In genomic region chr2:154455201-154455600, GRCh38 we compare ENCODE assay signal across 18 cellular contexts.
DNase-seq lines count a peak whose midpoint lies in the region; ATAC-seq, FAIRE-seq and TF ChIP-seq lines count a peak whose summit lies in the region.
"Had no signal": no experiment of that assay in that cellular context is flagged by ENCODE, and none has a peak within 500 bp of the region (broad histone marks: within the 10 kb centered on the region; RNA-seq: fewer than 3 reads in every experiment).

No MANE protein-coding gene starts in this region.

- FAIRE-seq in small intestine (lab: Jason Lieb, UNC): no peak
- FAIRE-seq: HepG2, RCC 7860 had no signal

- H3K4me3 ChIP-seq in SJCRH30: peak overlapping the region; percentile 51
- peak overlapping the region; percentile 29 to 54 for H3K4me3 ChIP-seq in foreskin fibroblast (ENCODE audit: low read depth in 1 of 2, low read length in 2 of 2)
- H3K4me3 ChIP-seq in suprapubic skin: peak overlapping the region; percentile 36
- H3K4me3 ChIP-seq in H7 (ENCODE audit: insufficient read depth, low read depth, low read length): no peak overlapping the region
- H3K4me3 ChIP-seq in small intestine (ENCODE audit: low read depth in 1 of 2, low read length in 2 of 2): no peak overlapping the region

- 81% methylated on average over 4 of the region's 4 CpGs for WGBS in suprapubic skin
- WGBS in small intestine, 3 donors: 92 to 95% (median 94%) methylated on average over 4 of the region's 4 CpGs

- TF ChIP-seq POLR2A in suprapubic skin (IDR thresholded peaks at IDR 0.05): no peak

- H3K9me3 ChIP-seq in SJCRH30 (replicated peaks) (no peaks in the 10 kb centered on the region), suprapubic skin (no peaks in the 10 kb centered on the region), small intestine (ENCODE audit: control insufficient read depth, low read depth) (no peaks in the 10 kb centered on the region)

- H3K27ac ChIP-seq in SJCRH30: peak overlapping the region; percentile 36
- no peak overlapping the region for H3K27ac ChIP-seq in suprapubic skin
- no peak overlapping the region for H3K27ac ChIP-seq in small intestine (ENCODE audit: low read depth in 1 of 2, low read length in 1 of 2)

- TF ChIP-seq CTCF in foreskin fibroblast (IDR thresholded peaks at IDR 0.05; ENCODE audit: low read depth, low read length) (no peak), suprapubic skin (IDR thresholded peaks at IDR 0.05) (no peak)

- no peak for TF ChIP-seq EP300 in suprapubic skin (IDR thresholded peaks at IDR 0.05)

- H3K4me1 ChIP-seq in SJCRH30: peaks cover 4% of the 10 kb centered on the region
- H3K4me1 ChIP-seq in suprapubic skin: no peaks in the 10 kb centered on the region
- no peaks in the 10 kb centered on the region for H3K4me1 ChIP-seq in small intestine (ENCODE audit: control insufficient read depth in 2 of 2, insufficient read depth in 1 of 2, low read depth in 1 of 2, low read length in 1 of 2)

- no peak for ATAC-seq in HG03095 (IDR thresholded peaks at IDR 0.05; ENCODE audit: unreplicated experiment)
- ATAC-seq: HepG2; naive thymus-derived CD8-positive, alpha-beta T cell; sciatic nerve had no signal

- H3K36me3 ChIP-seq in SJCRH30: no peaks in the 10 kb centered on the region
- no peaks in the 10 kb centered on the region for H3K36me3 ChIP-seq in suprapubic skin
- no peaks in the 10 kb centered on the region for H3K36me3 ChIP-seq in H7 (replicated peaks; ENCODE audit: control insufficient read depth, insufficient read depth, low read length)
- H3K36me3 ChIP-seq in small intestine (ENCODE audit: control insufficient read depth in 2 of 2, insufficient read depth in 2 of 2, low read length in 2 of 2): no peaks in the 10 kb centered on the region

- H3K27me3 ChIP-seq in SJCRH30 (no peaks in the 10 kb centered on the region), suprapubic skin (no peaks in the 10 kb centered on the region), H7 (ENCODE audit: control insufficient read depth, insufficient read depth, low read length) (no peaks in the 10 kb centered on the region), small intestine (ENCODE audit: control insufficient read depth in 2 of 2, insufficient read depth in 2 of 2, low read length in 2 of 2) (no peaks in the 10 kb centered on the region)

- DNase-seq in NCI-H2227 treated with DMSO at 0.1 percent for 48 hours (lab: John Stamatoyannopoulos, UW): peak; percentile 67
- DNase-seq in NCI-H2227 (lab: John Stamatoyannopoulos, UW; ENCODE audit: unreplicated experiment): no peak
- peak in 1 of 2 experiments; percentile 11 for DNase-seq in SJCRH30
- DNase-seq in foreskin fibroblast: peak; percentile 4 to 28
- no peak for DNase-seq in suprapubic skin (ENCODE audit: low spot score in 2 of 2)
- no peak for DNase-seq in H7
- DNase-seq in small intestine: no peak
- DNase-seq: ACHN; activated CD4-positive, alpha-beta T cell treated with anti-CD3 and anti-CD28 coated beads, Interleukin-2, amount 50 U/mL, for 1 hour; activated T-cell treated with anti-CD3 and anti-CD28 coated beads, Interleukin-2, amount 50 U/mL, for 48 hours; glutamatergic neuron; naive thymus-derived CD8-positive, alpha-beta T cell; NCI-H1092; NCI-H510A treated with DMSO at 0.1 percent for 48 hours had no signal

Comparison
In these comparisons a context has a peak if more than half of its experiments do, and no peak if none do; other contexts are left out.
1. DNase-seq: peak in NCI-H2227 treated with DMSO at 0.1 percent for 48 hours (single experiment) and foreskin fibroblast (2 of 2); none in NCI-H2227 (single experiment), suprapubic skin (0 of 2), H7 (single experiment) and small intestine (single experiment).
2. H3K4me3 ChIP-seq: peak in SJCRH30 (single experiment), foreskin fibroblast (2 of 2) and suprapubic skin (single experiment); none in H7 (single experiment) and small intestine (0 of 2).